ENCODE assay signal across 8 cellular contexts in the genomic region with DNA sequence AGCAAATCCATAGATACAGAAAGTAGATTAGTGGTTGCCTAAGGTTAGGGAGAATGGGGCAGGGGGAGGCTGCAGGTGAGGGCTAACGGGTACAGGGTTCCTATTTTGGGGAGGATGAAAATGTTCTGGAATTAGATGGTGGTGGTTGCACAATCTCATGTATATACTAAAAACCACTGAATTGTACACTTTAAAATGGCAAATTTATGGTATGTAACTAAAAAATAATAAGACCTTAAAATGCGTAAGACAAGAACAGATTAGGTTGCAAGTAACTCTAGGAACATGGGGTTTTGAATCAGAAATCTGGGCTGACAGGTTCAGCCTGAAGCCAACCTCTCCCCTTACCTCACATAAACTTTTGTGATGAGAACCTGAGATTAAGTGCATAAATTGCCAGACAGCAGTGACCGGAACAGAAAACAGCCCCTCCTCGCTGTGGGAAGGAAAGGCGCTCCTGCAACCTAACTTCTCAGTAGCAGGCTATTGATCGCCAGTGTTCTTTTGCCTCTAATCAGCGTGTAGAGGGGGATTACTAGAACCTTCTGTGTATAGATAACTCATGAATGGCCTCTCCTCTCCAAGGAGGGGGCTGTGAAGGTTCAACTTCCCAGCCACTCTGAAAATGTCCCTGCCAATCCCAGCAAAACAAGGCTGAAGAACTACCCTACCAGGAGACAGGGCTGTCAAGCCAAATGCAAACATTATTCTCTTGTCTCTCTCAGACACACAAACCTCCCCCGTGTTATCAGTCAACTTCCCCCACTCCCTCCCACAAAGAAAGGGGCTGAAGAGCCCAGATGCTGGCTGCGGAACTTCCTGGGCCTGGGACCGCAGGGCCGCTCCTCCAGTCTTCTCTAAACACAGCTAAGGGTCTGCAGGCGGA. TPM values are rescaled to one million over a fixed set of nuclear protein-coding genes. Genes with fewer than 3 reads are reported as not detected.
DNase-seq lines count a peak whose midpoint lies in the region; TF ChIP-seq lines count a peak whose summit lies in the region.

No MANE protein-coding gene starts in this region.

- peaks cover 33% of the 10 kb centered on the region for H3K4me1 Mint-ChIP-seq in MCF 10A (ENCODE audit: insufficient read depth, unreplicated experiment)

- H3K4me3 Mint-ChIP-seq in MCF 10A (ENCODE audit: unreplicated experiment) = peak overlapping the region; percentile 91

- no peaks in the 10 kb centered on the region for H3K9me3 Mint-ChIP-seq in MCF 10A (ENCODE audit: unreplicated experiment)

- no peaks in the 10 kb centered on the region for H3K9me3 ChIP-seq in muscle layer of duodenum (ENCODE audit: control insufficient read depth in 1 of 2, low read length in 2 of 2)

- H3K36me3 Mint-ChIP-seq in MCF 10A (ENCODE audit: insufficient read depth, unreplicated experiment) = peaks cover 29% of the 10 kb centered on the region

- BruUV-seq in MCF 10A (replicated peaks; lab: Mats Ljungman, UMichigan) = no TSS peak

- intact Hi-C loops in MCF 10A (cut with micrococcal nuclease) = loop anchor here (2.0 to 10.0 kb wide), 3 partner anchors 17 to 293 kb away; partner anchors contain the start of genes ALKBH2, ISCU and UNG

- no peaks in the 10 kb centered on the region for H3K27me3 ChIP-seq in muscle layer of duodenum (ENCODE audit: low read depth, low read length)

- H3K27me3 Mint-ChIP-seq in MCF 10A (ENCODE audit: insufficient read depth, unreplicated experiment) = no peaks in the 10 kb centered on the region

- DNase-seq in Ammon's horn (ENCODE audit: low spot score) (peak; percentile 37), M059J (ENCODE audit: low read depth) (peak; percentile 41), MCF 10A (ENCODE audit: unreplicated experiment) (no peak), NAMALWA (ENCODE audit: low spot score) (no peak), cerebellum (ENCODE audit: low spot score) (no peak), GM20000 (ENCODE audit: low spot score) (no peak)
- DNase-seq in activated effector memory CD4-positive, alpha-beta T cell treated with Interleukin-2 at 50 U/mL for 16 hours = no peak

- H3K4me1 ChIP-seq in muscle layer of duodenum (ENCODE audit: control insufficient read depth in 1 of 2, insufficient read depth in 2 of 2, low read length in 2 of 2) = peaks cover 15 to 27% of the 10 kb centered on the region in 2 donors

- peak overlapping the region; percentile 64 to 91 for H3K4me3 ChIP-seq in muscle layer of duodenum (ENCODE audit: low read depth in 1 of 2, low read length in 2 of 2)

- H3K36me3 ChIP-seq in muscle layer of duodenum (ENCODE audit: control insufficient read depth in 1 of 2, insufficient read depth in 2 of 2, low read length in 2 of 2) = peaks cover 0 to 16% of the 10 kb centered on the region in 2 donors

- CTCF ChIA-PET in MCF 10A (lab: Yijun Ruan, JAX) = interaction anchor here (0.6 kb wide), 1 partner anchor 26 kb away, joined by 3 read pairs; no protein-coding TSS in a partner anchor

- no peak for TF ChIP-seq CTCF in MCF 10A (IDR thresholded peaks at IDR 0.05; ENCODE audit: unreplicated experiment)
- no peak for TF ChIP-seq CTCF in GM20000 (IDR thresholded peaks at IDR 0.05; ENCODE audit: extremely low read depth, missing control alignments)

- peak overlapping the region; percentile 92 for H3K27ac Mint-ChIP-seq in MCF 10A (ENCODE audit: low read depth, unreplicated experiment)

- peak overlapping the region; percentile 91 for H3K27ac ChIP-seq in muscle layer of duodenum (ENCODE audit: low read length)

- POLR2A ChIA-PET in MCF 10A (lab: Yijun Ruan, JAX) = interaction anchor here (0.9 to 4.3 kb wide), 3 partner anchors 41 to 294 kb away, joined by 3 to 26 read pairs (median 13); partner anchors contain the start of genes ISCU and SART3

RNA-seq across cellular contexts. Expression of gene SSH1, which starts 1.9 kb away (rescaled TPM):
- total RNA-seq in M059J (2014; rRNA removed; shearing (Covaris generic)) = 10.5 and 20.1 TPM in 2 replicates
- total RNA-seq in MCF 10A (2022) (33.4 and 41.4 TPM in 2 replicates), cerebellum (13.1 TPM)

RNA-seq across cellular contexts. Expression of gene DAO, which starts 24.4 kb away (rescaled TPM):
- not detected in 2 replicates for total RNA-seq in M059J (2014; rRNA removed; shearing (Covaris generic))
- total RNA-seq in MCF 10A (2022) (not detected in 2 replicates), cerebellum (not detected)

Comparison
In these comparisons a context has a peak if more than half of its experiments do, and no peak if none do; other contexts are left out.
1. DNase-seq: peak in Ammon's horn (single experiment) and M059J (single experiment); none in MCF 10A (single experiment), NAMALWA (single experiment), activated effector memory CD4-positive, alpha-beta T cell treated with Interleukin-2 at 50 U/mL for 16 hours (single experiment), cerebellum (single experiment) and GM20000 (single experiment).